9 cellular contexts compared by ENCODE assay signal in the genomic region with DNA sequence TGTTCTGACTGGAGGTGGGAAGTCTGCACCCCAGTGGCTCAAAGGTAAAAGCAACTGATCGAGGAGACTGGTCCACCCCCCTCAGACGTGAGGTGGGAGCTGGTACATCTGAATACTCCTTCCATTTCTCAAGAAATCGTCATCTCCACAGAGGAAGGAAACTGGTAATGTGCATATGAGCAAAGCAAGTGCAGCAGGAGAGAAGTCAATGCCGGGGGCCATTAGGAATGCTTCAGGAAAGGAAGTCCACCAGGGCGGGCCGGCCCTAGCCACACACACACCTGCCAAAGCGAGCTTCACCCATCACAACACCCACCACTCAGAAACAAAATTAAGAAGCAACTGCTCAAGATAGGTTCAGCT. TPM values are rescaled to one million over a fixed set of nuclear protein-coding genes. Genes with fewer than 3 reads are reported as not detected.
A peak's percentile ranks its signal among the peaks of the same experiment; 100 is the strongest.
DNase-seq lines count a peak whose midpoint lies in the region; ATAC-seq and TF ChIP-seq lines count a peak whose summit lies in the region.
"Had no signal": no experiment of that assay in that cellular context is flagged by ENCODE, and none has a peak within 500 bp of the region (broad histone marks: within the 10 kb centered on the region; RNA-seq: fewer than 3 reads in every experiment).

No MANE protein-coding gene starts in this region.

- H3K4me1 ChIP-seq in colonic mucosa = peaks cover 19% of the 10 kb centered on the region
- peaks cover 73 to 100% (median 100%) of the 10 kb centered on the region in 6 donors for H3K4me1 ChIP-seq in spleen
- peaks cover 36% of the 10 kb centered on the region for H3K4me1 ChIP-seq in PC-3 (ENCODE audit: insufficient read depth, low read length)

- H3K27me3 ChIP-seq in colonic mucosa (no peaks in the 10 kb centered on the region), spleen (replicated peaks in 1 of 7) (no peaks in the 10 kb centered on the region), PC-3 (ENCODE audit: low read length) (no peaks in the 10 kb centered on the region)

- H3K79me2 ChIP-seq in PC-3 (ENCODE audit: low read length) = peaks cover 95% of the 10 kb centered on the region

- POLR2A ChIA-PET in PC-3 (lab: Charles Lee; ENCODE audit: unreplicated experiment) = no interaction called here

- H3K9ac ChIP-seq in colonic mucosa (ENCODE audit: low read depth in 2 of 2, low read length in 2 of 2) (peak overlapping the region in 1 of 2 donors; percentile 68), PC-3 (ENCODE audit: low read length) (no peak overlapping the region)

- no TSS peak for BruUV-seq in PC-3 (replicated peaks; lab: Mats Ljungman, UMichigan)

- H4K20me1 ChIP-seq in PC-3 (ENCODE audit: low read length) = no peaks in the 10 kb centered on the region

- H3K4me2 ChIP-seq in PC-3 (ENCODE audit: low read length) = no peak overlapping the region

- H3K9me3 ChIP-seq in colonic mucosa = no peaks in the 10 kb centered on the region
- H3K9me3 ChIP-seq in spleen = no peaks in the 10 kb centered on the region
- no peaks in the 10 kb centered on the region for H3K9me3 ChIP-seq in PC-3 (ENCODE audit: low read length)

- CTCF ChIA-PET in PC-3 (lab: Charles Lee) = no interaction called here

- H3K36me3 ChIP-seq in colonic mucosa (no peaks in the 10 kb centered on the region), spleen (no peaks in the 10 kb centered on the region), PC-3 (ENCODE audit: low read depth, low read length) (no peaks in the 10 kb centered on the region)

- no peaks in the 10 kb centered on the region for H3F3A ChIP-seq in PC-3 (ENCODE audit: low read length, unreplicated experiment)

- no peaks in the 10 kb centered on the region for H3K9me2 ChIP-seq in PC-3 (replicated peaks; ENCODE audit: low read length)

- peak overlapping the region; percentile 54 for H3K27ac ChIP-seq in colonic mucosa
- H3K27ac ChIP-seq in spleen = peak overlapping the region; percentile 73 to 97 (median 88)
- no peak overlapping the region for H3K27ac ChIP-seq in PC-3 (ENCODE audit: low read length)

- TF ChIP-seq POLR2A in spleen (IDR thresholded peaks at IDR 0.05) = no peak

- DNase-seq in colonic mucosa (no peak), spleen (no peak), NOMO-1 (lab: John Stamatoyannopoulos, UW; ENCODE audit: unreplicated experiment in 2 of 2) (no peak), PC-3 (no peak), NCI-H82 (lab: John Stamatoyannopoulos, UW) (no peak), NCI-H2171 treated with DMSO at 0.1 percent for 48 hours (lab: John Stamatoyannopoulos, UW) (no peak)
- DNase-seq: NCI-H2029 had no signal

- no peak overlapping the region for H3K4me3 ChIP-seq in colonic mucosa
- peak overlapping the region in 3 of 8 donors; percentile 6 to 49 (median 12) for H3K4me3 ChIP-seq in spleen
- H3K4me3 ChIP-seq in PC-3 (ENCODE audit: low read length) = no peak overlapping the region

- no peak overlapping the region for H2AFZ ChIP-seq in PC-3 (ENCODE audit: low read length)

- ATAC-seq in GM18517 (IDR thresholded peaks at IDR 0.05; ENCODE audit: unreplicated experiment) (peak; percentile 10), HG03432 (IDR thresholded peaks at IDR 0.05; ENCODE audit: unreplicated experiment) (peak; percentile 10), PC-3 (no peak)

- 10 to 19% (median 14%) methylated on average over 7 of the region's 7 CpGs for WGBS in spleen, 5 donors

- intact Hi-C loops in colonic mucosa (cut with DNase I) = no loop called here
- intact Hi-C loops in spleen (cut with DNase I; ENCODE audit: low total_unique reads) = no loop called here
- intact Hi-C loops in PC-3 (cut with micrococcal nuclease) = no loop called here

- TF ChIP-seq CTCF in colonic mucosa (IDR thresholded peaks at IDR 0.05) = no peak
- TF ChIP-seq CTCF in spleen (IDR thresholded peaks at IDR 0.05 in 8 of 11, conservative IDR thresholded peaks at IDR 0.05 in 3 of 11) = no peak
- TF ChIP-seq CTCF in PC-3 (conservative IDR thresholded peaks at IDR 0.05; ENCODE audit: low read depth, low read length) = no peak

RNA-seq across cellular contexts. Expression of a gene that starts 8.5 kb away (rescaled TPM):
- 10 to 100 TPM; 35.9 to 49.1 TPM for total RNA-seq in colonic mucosa
- total RNA-seq in spleen = 100 to 1,000 TPM in 5 of 7 donors, 10 to 100 TPM in 2; 88.7 to 131 (median 106) TPM
- polyA plus RNA-seq in spleen = 10 to 100 TPM in 2 of 3 donors, 1 to 10 TPM in 1; 9.4 to 19.4 (median 10.0) TPM
- 12.6 and 19.0 TPM in 2 replicates for total RNA-seq in PC-3 (2014; rRNA removed)

RNA-seq across cellular contexts. Expression of a gene that starts 23.3 kb away (rescaled TPM):
- total RNA-seq in colonic mucosa (1 to 10 TPM in 1 of 2 donors, under 1 TPM in 1; 0.58 to 1.6 TPM), spleen (not detected), PC-3 (2014; rRNA removed) (not detected in 2 replicates)
- not detected for polyA plus RNA-seq in spleen
